In the genomic region with DNA sequence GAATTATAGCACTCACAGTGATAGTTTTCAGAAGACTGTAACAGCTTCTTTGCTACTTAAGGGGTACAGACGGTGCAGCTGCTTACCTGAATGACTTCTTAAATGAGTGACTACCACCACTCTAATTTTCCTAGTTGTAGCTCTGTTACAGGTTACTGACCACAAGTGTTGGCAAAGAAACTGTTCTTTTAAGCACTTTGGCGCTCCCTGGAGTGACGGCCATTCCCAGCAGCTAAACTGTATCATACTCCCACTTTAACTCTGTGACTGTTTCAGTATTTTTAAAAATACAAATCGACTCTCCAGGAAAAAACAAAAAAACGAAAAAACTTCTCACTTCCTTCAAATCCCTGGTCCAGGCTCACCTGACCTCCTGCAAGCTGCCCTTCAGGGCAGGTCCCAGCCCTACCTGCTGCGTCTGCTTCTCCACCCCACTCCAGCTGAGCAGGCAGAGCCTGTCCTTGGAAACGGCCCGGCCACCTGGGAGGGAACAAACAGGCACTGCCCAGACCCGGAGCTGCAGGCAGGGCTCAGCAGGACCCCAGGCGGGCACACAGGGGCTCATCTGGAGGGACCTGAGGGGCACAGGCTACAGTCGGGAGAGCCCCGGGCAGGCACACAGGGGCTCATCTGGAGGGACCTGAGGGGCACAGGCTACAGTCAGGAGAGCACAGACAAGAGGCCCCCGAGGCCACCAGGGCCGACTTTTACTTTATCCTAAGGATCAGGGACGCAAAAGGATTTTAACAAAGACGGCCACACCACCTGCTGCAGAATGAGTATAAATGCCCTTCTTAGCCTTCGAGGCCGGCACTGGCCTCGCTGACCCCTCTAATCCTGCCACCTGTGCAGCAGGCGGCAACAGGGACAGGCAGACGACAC, we compare ENCODE assay signal across 14 cellular contexts. TPM values are rescaled to one million over a fixed set of nuclear protein-coding genes. Genes with fewer than 3 reads are reported as not detected.
DNase-seq lines count a peak whose midpoint lies in the region; ATAC-seq and TF ChIP-seq lines count a peak whose summit lies in the region.
"Had no signal": no experiment of that assay in that cellular context is flagged by ENCODE, and none has a peak within 500 bp of the region (broad histone marks: within the 10 kb centered on the region; RNA-seq: fewer than 3 reads in every experiment).

No MANE protein-coding gene starts in this region.

- ATAC-seq in activated B cell treated with CpG ODN at 0.5 μM for 24 hours (ENCODE audit: low read depth) (no peak), lower lobe of right lung (peak; percentile 25 to 33), GM21619 (IDR thresholded peaks at IDR 0.05; ENCODE audit: unreplicated experiment) (no peak), HG02623 (IDR thresholded peaks at IDR 0.05; ENCODE audit: unreplicated experiment) (no peak)

- TF ChIP-seq POLR2A in suprapubic skin (IDR thresholded peaks at IDR 0.05) = no peak

- intact Hi-C loops in activated B cell treated with CpG ODN at 0.5 μM for 24 hours (cut with micrococcal nuclease) = no loop called here
- intact Hi-C loops in lower lobe of right lung (cut with DNase I) = no loop called here

- peaks cover 32% of the 10 kb centered on the region for H3K36me3 ChIP-seq in lower lobe of right lung
- H3K36me3 ChIP-seq in suprapubic skin = peaks cover 78% of the 10 kb centered on the region

- H3K36me3 Mint-ChIP-seq in activated B cell treated with CpG ODN at 0.5 μM for 24 hours (ENCODE audit: low read depth) = peaks cover 83% of the 10 kb centered on the region

- no peak overlapping the region for H3K4me3 Mint-ChIP-seq in activated B cell treated with CpG ODN at 0.5 μM for 24 hours
- H3K4me3 Mint-ChIP-seq: IgD-negative memory B cell had no signal

- DNase-seq in activated CD4-positive, alpha-beta T cell treated with anti-CD3 and anti-CD28 coated beads for 1 hour = peak; percentile 5
- no peak for DNase-seq in activated CD4-positive, alpha-beta T cell treated with anti-CD3 and anti-CD28 coated beads for 4 hours
- DNase-seq in activated B cell treated with CpG ODN at 0.5 μM for 24 hours (peak; percentile 12), lower lobe of right lung (peak; percentile 40), suprapubic skin (ENCODE audit: low spot score in 2 of 2) (peak; percentile 48 to 78), HuH-7.5 (ENCODE audit: low spot score) (no peak)
- DNase-seq: foreskin fibroblast, mesendoderm, NCI-H2171, SHP77 treated with DMSO at 0.1 percent for 48 hours had no signal

- TF ChIP-seq CTCF in activated B cell treated with CpG ODN at 0.5 μM for 24 hours (IDR thresholded peaks at IDR 0.05) (no peak), lower lobe of right lung (IDR thresholded peaks at IDR 0.05) (no peak), suprapubic skin (IDR thresholded peaks at IDR 0.05) (no peak)

- H3K27me3 ChIP-seq in lower lobe of right lung (ENCODE audit: low read depth) = no peaks in the 10 kb centered on the region
- no peaks in the 10 kb centered on the region for H3K27me3 ChIP-seq in suprapubic skin

- H3K9me3 Mint-ChIP-seq in activated B cell treated with CpG ODN at 0.5 μM for 24 hours = peaks cover 22% of the 10 kb centered on the region

- H3K27me3 Mint-ChIP-seq in activated B cell treated with CpG ODN at 0.5 μM for 24 hours = no peaks in the 10 kb centered on the region
- H3K27me3 Mint-ChIP-seq: IgD-negative memory B cell had no signal

- no peak for TF ChIP-seq EP300 in suprapubic skin (IDR thresholded peaks at IDR 0.05)

- no peak overlapping the region for H3K27ac ChIP-seq in lower lobe of right lung
- H3K27ac ChIP-seq in suprapubic skin = no peak overlapping the region
- H3K27ac ChIP-seq: parathyroid adenoma had no signal

- H3K4me3 ChIP-seq in lower lobe of right lung = no peak overlapping the region
- H3K4me3 ChIP-seq in suprapubic skin = no peak overlapping the region

- POLR2A ChIA-PET in activated B cell treated with CpG ODN at 0.5 μM for 24 hours (lab: Charles Lee) = no interaction called here

- no peak overlapping the region for H3K27ac Mint-ChIP-seq in activated B cell treated with CpG ODN at 0.5 μM for 24 hours
- H3K27ac Mint-ChIP-seq: IgD-negative memory B cell had no signal

- 91% methylated on average over 13 of the region's 21 CpGs for WGBS in suprapubic skin

- CTCF ChIA-PET in activated B cell treated with CpG ODN at 0.5 μM for 24 hours (lab: Charles Lee) = no interaction called here

- H3K4me1 Mint-ChIP-seq in activated B cell treated with CpG ODN at 0.5 μM for 24 hours = no peaks in the 10 kb centered on the region

- H3K4me1 ChIP-seq in lower lobe of right lung (peaks cover 8% of the 10 kb centered on the region), suprapubic skin (no peaks in the 10 kb centered on the region)

- H3K9me3 ChIP-seq in lower lobe of right lung (peaks cover 28% of the 10 kb centered on the region), suprapubic skin (peaks cover 24% of the 10 kb centered on the region)

RNA-seq across cellular contexts. Expression of a gene that starts 24.5 kb away (rescaled TPM):
- 32.3 and 36.4 TPM in 2 replicates for total RNA-seq in activated B cell treated with CpG ODN at 0.5 μM for 24 hours
- 54.2 TPM for total RNA-seq in lower lobe of right lung
- total RNA-seq in suprapubic skin = 10 to 100 TPM; 53.4 to 84.7 (median 79.3) TPM

RNA-seq across cellular contexts. Expression of a gene that starts 37.5 kb away (rescaled TPM):
- total RNA-seq in activated B cell treated with CpG ODN at 0.5 μM for 24 hours (0.98 and 2.5 TPM in 2 replicates), lower lobe of right lung (46.6 TPM), suprapubic skin (10 to 100 TPM; 25.0 to 45.7 (median 41.5) TPM)

Comparison
In these comparisons a context has a peak if more than half of its experiments do, and no peak if none do; other contexts are left out.
1. DNase-seq: peak in activated CD4-positive, alpha-beta T cell treated with anti-CD3 and anti-CD28 coated beads for 1 hour (single experiment), activated B cell treated with CpG ODN at 0.5 μM for 24 hours (single experiment), lower lobe of right lung (single experiment) and suprapubic skin (2 of 2); none in activated CD4-positive, alpha-beta T cell treated with anti-CD3 and anti-CD28 coated beads for 4 hours (0 of 2) and HuH-7.5 (single experiment).
2. ATAC-seq: peak in lower lobe of right lung (2 of 2); none in activated B cell treated with CpG ODN at 0.5 μM for 24 hours (single experiment), GM21619 (single experiment) and HG02623 (single experiment).